Comparison of ENCODE assay signal across 28 cellular contexts in the genomic region with DNA sequence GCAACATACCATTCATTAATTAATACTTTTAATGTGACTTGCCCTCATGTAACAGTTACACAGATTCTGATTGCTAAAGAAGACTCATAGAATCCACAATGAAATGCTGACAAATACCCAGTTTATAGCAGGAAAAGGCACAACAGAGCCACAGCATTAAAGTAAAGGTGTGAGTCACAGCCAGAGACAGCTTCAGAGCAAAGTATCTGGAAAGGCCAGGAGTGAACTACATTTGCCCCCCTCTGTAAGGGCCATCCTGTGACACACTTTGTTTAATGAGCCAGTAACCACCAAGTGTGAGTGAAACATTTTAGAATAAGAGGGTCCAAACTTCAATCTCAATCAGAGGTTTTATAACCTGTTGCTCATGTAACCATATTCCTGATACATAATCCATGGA.
"Had no signal": no experiment of that assay in that cellular context is flagged by ENCODE, and none has a peak within 500 bp of the region (broad histone marks: within the 10 kb centered on the region; RNA-seq: fewer than 3 reads in every experiment).

No MANE protein-coding gene starts in this region.

- H3K9me3 ChIP-seq: ascending aorta, psoas muscle, right atrium auricular region had no signal

- H3K4me3 ChIP-seq: ascending aorta, heart right ventricle, left ventricle myocardium inferior, psoas muscle, right atrium auricular region, tibial nerve had no signal

- DNase-seq: activated CD4-positive, alpha-beta memory T cell treated with anti-CD3 and anti-CD28 coated beads, Interleukin-2, amount 10 ng/mL, durations not matched to agents 7 days and 5 days; activated CD4-positive, alpha-beta T cell treated with anti-CD3 and anti-CD28 coated beads for 1 hour; activated CD4-positive, alpha-beta T cell treated with anti-CD3 and anti-CD28 coated beads, Interleukin-2, amount 10 ng/mL, durations not matched to agents 7 days and 5 days; activated CD8-positive, alpha-beta memory T cell treated with anti-CD3 and anti-CD28 coated beads, Interleukin-2, amount 50 U/mL, for 48 hours; activated gamma-delta T cell; activated naive CD4-positive, alpha-beta T cell treated with anti-CD3 and anti-CD28 coated beads, Interleukin-2, amount 10 ng/mL, durations not matched to agents 7 days and 5 days; activated naive CD8-positive, alpha-beta T cell treated with anti-CD3 and anti-CD28 coated beads, Interleukin-2, amount 10 ng/mL, durations not matched to agents 7 days and 5 days; activated T-cell treated with anti-CD3 and anti-CD28 coated beads, Interleukin-2, amount 50 U/mL, for 24 hours; brain microvascular endothelial cell; cortex of kidney; foreskin fibroblast; heart right ventricle; left ventricle myocardium inferior; mammary epithelial cell; midbrain; naive thymus-derived CD4-positive, alpha-beta T cell; nucleus accumbens; psoas muscle; stimulated activated CD4-positive, alpha-beta T cell treated with anti-CD3 and anti-CD28 coated beads, Interleukin-15, amount 100 ng/mL, for 24 hours; stimulated activated CD4-positive, alpha-beta T cell treated with anti-CD3 and anti-CD28 coated beads, Interleukin-2, amount 100 ng/mL, for 24 hours; stimulated activated naive CD4-positive, alpha-beta T cell treated with Interleukin-2 at 50 U/mL for 16 hours; T-helper 2 cell had no signal

- H3K27ac ChIP-seq: ascending aorta, brain microvascular endothelial cell, heart right ventricle, left ventricle myocardium inferior, parathyroid adenoma, psoas muscle, right atrium auricular region, tibial nerve had no signal

- H3K27me3 ChIP-seq: ascending aorta, brain microvascular endothelial cell, heart right ventricle, right atrium auricular region, tibial nerve had no signal

- H3K36me3 ChIP-seq: ascending aorta, brain microvascular endothelial cell, heart right ventricle, left ventricle myocardium inferior, right atrium auricular region, tibial nerve had no signal

- H3K4me1 ChIP-seq: ascending aorta, heart right ventricle, left ventricle myocardium inferior, parathyroid adenoma, psoas muscle, right atrium auricular region, tibial nerve had no signal

- H3K79me2 ChIP-seq: parathyroid adenoma had no signal

- H2AFZ ChIP-seq: parathyroid adenoma had no signal

- ATAC-seq: esophagus mucosa; heart right ventricle; naive thymus-derived CD4-positive, alpha-beta T cell; psoas muscle; WTC11 had no signal

- H3K9ac ChIP-seq: parathyroid adenoma had no signal
